In the genomic region with DNA sequence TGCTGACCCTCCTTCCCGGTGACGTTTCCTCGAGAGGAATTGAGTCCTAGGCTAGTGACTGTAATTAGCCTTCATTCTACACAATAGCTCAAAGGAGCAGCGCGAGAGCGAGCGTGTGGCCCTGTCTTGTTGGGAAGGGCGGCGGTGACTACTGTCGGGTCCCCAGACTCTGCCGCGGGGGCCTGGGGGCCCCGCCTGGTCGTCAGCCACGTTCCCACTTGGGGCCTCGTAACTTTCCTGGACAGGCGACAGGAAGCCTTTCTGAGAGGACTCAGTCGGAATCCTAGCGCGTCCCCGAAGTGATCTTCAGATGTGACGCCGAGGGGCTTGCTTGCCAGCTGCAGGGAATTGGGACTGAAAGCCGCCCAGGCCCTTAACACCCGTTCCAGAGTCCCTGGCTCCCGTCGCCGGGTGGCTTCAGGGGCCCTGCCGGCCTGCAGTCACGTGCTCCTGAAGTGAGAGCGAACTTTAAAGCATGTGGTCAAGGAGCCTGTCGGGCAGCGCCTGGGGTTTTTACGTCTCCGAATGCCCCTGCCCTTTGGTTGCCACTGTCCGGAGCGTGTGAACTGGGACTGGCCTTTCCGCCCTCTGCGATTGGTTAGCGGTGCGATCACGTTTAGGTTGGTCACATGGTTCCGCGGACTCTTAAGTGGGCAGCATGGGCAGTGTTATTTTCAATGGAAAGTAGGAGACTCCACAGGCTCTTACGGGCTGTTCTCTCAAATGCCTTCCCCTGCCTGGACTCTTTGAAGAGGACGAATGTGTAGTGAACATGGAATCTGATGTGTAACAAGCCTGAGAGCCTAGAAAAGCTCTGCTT, we compare ENCODE assay signal across 8 cellular contexts. TPM values are rescaled to one million over a fixed set of nuclear protein-coding genes. Genes with fewer than 3 reads are reported as not detected.
DNase-seq lines count a peak whose midpoint lies in the region; TF ChIP-seq lines count a peak whose summit lies in the region.

No MANE protein-coding gene starts in this region.

- H3K27me3 Mint-ChIP-seq in type B pancreatic cell, result peaks cover 44% of the 10 kb centered on the region

- H3K4me1 Mint-ChIP-seq in type B pancreatic cell (ENCODE audit: unreplicated experiment), result peaks cover 17% of the 10 kb centered on the region

- DNase-seq in NCI-H1417 (lab: John Stamatoyannopoulos, UW) (peak; percentile 55 to 73 (median 69)), NCI-H1417 treated with DMSO at 0.1 percent for 48 hours (lab: John Stamatoyannopoulos, UW) (no peak), HPDE6-E6E7 (ENCODE audit: extremely low spot score) (peak; percentile 43), fibroblast of mammary gland (ENCODE audit: low read depth) (peak; percentile 61), mucosa of gallbladder (ENCODE audit: low spot score) (peak; percentile 55), type B pancreatic cell (ENCODE audit: extremely low spot score, unreplicated experiment) (peak; percentile 75)
- DNase-seq in effector CD8-positive, alpha-beta T cell (lab: John Stamatoyannopoulos, UW), result no peak

- peak overlapping the region; percentile 49 for H3K4me3 ChIP-seq in fibroblast of mammary gland (ENCODE audit: control insufficient read depth, low read depth, low read length)

- H3K4me3 Mint-ChIP-seq in type B pancreatic cell, result peak overlapping the region; percentile 95

- H3K36me3 Mint-ChIP-seq in type B pancreatic cell, result peaks cover 14% of the 10 kb centered on the region

- H3K9me3 Mint-ChIP-seq in type B pancreatic cell, result peaks cover 9% of the 10 kb centered on the region

- peak overlapping the region; percentile 84 for H3K27ac ChIP-seq in VCaP

- TF ChIP-seq CTCF in VCaP (conservative IDR thresholded peaks at IDR 0.05), result no peak
- no peak for TF ChIP-seq CTCF in fibroblast of mammary gland (conservative IDR thresholded peaks at IDR 0.05; ENCODE audit: control insufficient read depth, insufficient read depth, low read depth, low read length)
- no peak for TF ChIP-seq CTCF in type B pancreatic cell (conservative IDR thresholded peaks at IDR 0.05)

- peak overlapping the region; percentile 72 for H3K27ac Mint-ChIP-seq in type B pancreatic cell

RNA-seq across cellular contexts. Expression of a gene that starts 1.7 kb away (rescaled TPM):
- total RNA-seq in mucosa of gallbladder (23.8 TPM), type B pancreatic cell (ENCODE audit: low replicate concordance) (21.6 and 38.1 TPM in 2 replicates)

Comparison
In these comparisons a context has a peak if more than half of its experiments do, and no peak if none do; other contexts are left out.
1. DNase-seq: peak in NCI-H1417 (3 of 3), HPDE6-E6E7 (single experiment), fibroblast of mammary gland (single experiment), mucosa of gallbladder (single experiment) and type B pancreatic cell (single experiment); none in NCI-H1417 treated with DMSO at 0.1 percent for 48 hours (single experiment) and effector CD8-positive, alpha-beta T cell (single experiment).